In the genomic region with DNA sequence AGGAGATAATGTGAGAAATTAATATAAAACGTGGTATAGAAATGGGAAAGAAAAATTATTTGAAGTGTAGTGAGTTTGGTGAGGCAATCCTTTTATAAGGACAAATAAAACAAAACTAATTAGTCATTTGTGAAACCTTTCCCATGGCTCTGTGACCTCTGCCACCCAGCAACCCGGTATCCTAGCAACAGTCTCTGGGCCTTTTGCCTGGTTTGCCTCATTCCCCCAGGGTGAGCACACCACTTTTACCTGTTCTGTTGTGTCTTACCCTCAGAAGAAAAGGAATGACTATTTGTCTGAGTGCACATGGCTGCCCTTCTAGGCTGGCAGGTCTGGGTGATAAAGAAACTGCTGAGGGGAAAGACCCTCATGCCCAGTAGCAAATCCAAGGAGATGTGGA, we compare ENCODE assay signal across 11 cellular contexts. TPM values are rescaled to one million over a fixed set of nuclear protein-coding genes. Genes with fewer than 3 reads are reported as not detected.
DNase-seq lines count a peak whose midpoint lies in the region; ATAC-seq, FAIRE-seq and TF ChIP-seq lines count a peak whose summit lies in the region.
"Had no signal": no experiment of that assay in that cellular context is flagged by ENCODE, and none has a peak within 500 bp of the region (broad histone marks: within the 10 kb centered on the region; RNA-seq: fewer than 3 reads in every experiment).

No MANE protein-coding gene starts in this region.

- H3F3A ChIP-seq in GM23248 (ENCODE audit: insufficient read depth) = peaks cover 12% of the 10 kb centered on the region

- no peak for TF ChIP-seq RAD21 in A549 (conservative IDR thresholded peaks at IDR 0.05 in 1 of 2, IDR thresholded peaks at IDR 0.05 in 1 of 2)

- H3K36me3 ChIP-seq in GM23248 (ENCODE audit: low read depth) (no peaks in the 10 kb centered on the region), astrocyte (ENCODE audit: insufficient read depth, low read length) (no peaks in the 10 kb centered on the region)

- TF ChIP-seq EP300 in A549 (IDR thresholded peaks at IDR 0.05) = no peak

- WGBS in A549 (ENCODE audit: missing lambda C conversion rate) = 57% methylated on average over 2 of the region's 2 CpGs
- 56 to 62% methylated on average over 2 of the region's 2 CpGs for WGBS in GM23248 (ENCODE audit: low coverage in 1 of 2, low lambda C conversion rate in 2 of 2, missing lambda C conversion rate in 2 of 2), 2 experiments

- no peaks in the 10 kb centered on the region for H3K9me2 ChIP-seq in GM23248 (ENCODE audit: insufficient read depth)

- H3K9ac ChIP-seq in GM23248 (no peak overlapping the region), astrocyte (ENCODE audit: low read length) (no peak overlapping the region)

- H3K27ac Mint-ChIP-seq in astrocyte (ENCODE audit: unreplicated experiment) = peak overlapping the region; percentile 27
- H3K27ac Mint-ChIP-seq: CD4-positive, alpha-beta T cell had no signal

- CTCF ChIA-PET in A549 (lab: Yijun Ruan, JAX) = interaction anchor here (0.6 to 0.7 kb wide), 3 partner anchors 29 to 1096 kb away, joined by 3 to 4 read pairs (median 4); no protein-coding TSS in a partner anchor

- ATAC-seq in A549 (no peak), HG02763 (IDR thresholded peaks at IDR 0.05; ENCODE audit: unreplicated experiment) (no peak), GM19035 (IDR thresholded peaks at IDR 0.05; ENCODE audit: unreplicated experiment) (no peak), GM19467 (IDR thresholded peaks at IDR 0.05; ENCODE audit: unreplicated experiment) (no peak)

- no peaks in the 10 kb centered on the region for H3K27me3 Mint-ChIP-seq in astrocyte (ENCODE audit: low read depth, unreplicated experiment)

- no peak overlapping the region for H3K4me3 Mint-ChIP-seq in astrocyte (ENCODE audit: unreplicated experiment)
- H3K4me3 Mint-ChIP-seq: CD4-positive, alpha-beta T cell had no signal

- no peak for FAIRE-seq in A549 (lab: Jason Lieb, UNC)
- no peak for FAIRE-seq in astrocyte (lab: Jason Lieb, UNC)
- no peak for FAIRE-seq in urothelium cell line (lab: Jason Lieb, UNC)

- no peaks in the 10 kb centered on the region for H3K9me3 ChIP-seq in A549
- no peaks in the 10 kb centered on the region for H3K9me3 ChIP-seq in GM23248 (ENCODE audit: low read depth)
- H3K9me3 ChIP-seq in astrocyte (ENCODE audit: insufficient read depth, low read depth, low read length) = no peaks in the 10 kb centered on the region

- POLR2A ChIA-PET in A549 (lab: Yijun Ruan, JAX) = no interaction called here

- H3K4me1 Mint-ChIP-seq in astrocyte (ENCODE audit: low read depth, unreplicated experiment) = peaks cover 15% of the 10 kb centered on the region

- H3K4me3 ChIP-seq in A549 = no peak overlapping the region
- H3K4me3 ChIP-seq in GM23248 = no peak overlapping the region
- no peak overlapping the region for H3K4me3 ChIP-seq in astrocyte (ENCODE audit: insufficient read depth, low read depth, low read length)

- no peaks in the 10 kb centered on the region for H4K20me1 ChIP-seq in GM23248 (ENCODE audit: insufficient read depth)
- H4K20me1 ChIP-seq in astrocyte (ENCODE audit: insufficient read depth, low read length) = no peaks in the 10 kb centered on the region

- no peak for DNase-seq in A549 (ENCODE audit: low read depth in 1 of 2, low spot score in 1 of 2)
- peak; percentile 37 for DNase-seq in GM23248
- no peak for DNase-seq in astrocyte (ENCODE audit: low read depth)
- peak; percentile 61 for DNase-seq in kidney glomerular epithelial cell (lab: John Stamatoyannopoulos, UW)
- no peak for DNase-seq in urothelium cell line (ENCODE audit: low spot score)
- DNase-seq: activated CD8-positive, alpha-beta memory T cell treated with anti-CD3 and anti-CD28 coated beads for 24 hours; CD4-positive, alpha-beta T cell; SHP77 had no signal

- H3K27ac ChIP-seq in A549 (peak overlapping the region; percentile 45 to 68; a peak in 5 of 6 replicates), GM23248 (no peak overlapping the region), astrocyte (ENCODE audit: low read depth, low read length) (no peak overlapping the region)

- in situ Hi-C loops in GM23248 (cut with MboI) = no loop called here

- H3K27me3 ChIP-seq in GM23248 (replicated peaks; ENCODE audit: insufficient read depth) (no peaks in the 10 kb centered on the region), astrocyte (ENCODE audit: insufficient read depth, low read length) (no peaks in the 10 kb centered on the region)

- TF ChIP-seq POLR2A in A549 (IDR thresholded peaks at IDR 0.05; ENCODE audit: low read length) = no peak

- H3K4me2 ChIP-seq in A549 = peak overlapping the region; percentile 48
- H3K4me2 ChIP-seq in GM23248 (ENCODE audit: unreplicated experiment) = no peak overlapping the region
- peak overlapping the region; percentile 31 for H3K4me2 ChIP-seq in astrocyte (ENCODE audit: low read length)

- TF ChIP-seq CTCF in A549 (IDR thresholded peaks at IDR 0.05) = no peak
- no peak for TF ChIP-seq CTCF in astrocyte (IDR thresholded peaks at IDR 0.05; ENCODE audit: insufficient read depth, low read depth, low read length)

- no peaks in the 10 kb centered on the region for H3K36me3 Mint-ChIP-seq in astrocyte (ENCODE audit: low read depth, unreplicated experiment)

- H3K4me1 ChIP-seq in A549 (peaks cover 17% of the 10 kb centered on the region), GM23248 (ENCODE audit: insufficient read depth) (peaks cover 15% of the 10 kb centered on the region; the same call in 1 of the 2 replicates), astrocyte (ENCODE audit: insufficient read depth, low read length) (peaks cover 10% of the 10 kb centered on the region)

- H3K79me2 ChIP-seq in GM23248 (ENCODE audit: insufficient read depth) (no peaks in the 10 kb centered on the region), astrocyte (ENCODE audit: insufficient read depth, low read length) (no peaks in the 10 kb centered on the region)

- peaks cover 4% of the 10 kb centered on the region for H3K9me3 Mint-ChIP-seq in astrocyte (ENCODE audit: unreplicated experiment)
- H3K9me3 Mint-ChIP-seq: CD4-positive, alpha-beta T cell had no signal

- H2AFZ ChIP-seq in GM23248 (no peak overlapping the region), astrocyte (ENCODE audit: low read depth, low read length) (no peak overlapping the region)

TF ChIP-seq in A549, 52 proteins besides CTCF, POLR2A, EP300 and RAD21:
- TF ChIP-seq, protein P1, sequence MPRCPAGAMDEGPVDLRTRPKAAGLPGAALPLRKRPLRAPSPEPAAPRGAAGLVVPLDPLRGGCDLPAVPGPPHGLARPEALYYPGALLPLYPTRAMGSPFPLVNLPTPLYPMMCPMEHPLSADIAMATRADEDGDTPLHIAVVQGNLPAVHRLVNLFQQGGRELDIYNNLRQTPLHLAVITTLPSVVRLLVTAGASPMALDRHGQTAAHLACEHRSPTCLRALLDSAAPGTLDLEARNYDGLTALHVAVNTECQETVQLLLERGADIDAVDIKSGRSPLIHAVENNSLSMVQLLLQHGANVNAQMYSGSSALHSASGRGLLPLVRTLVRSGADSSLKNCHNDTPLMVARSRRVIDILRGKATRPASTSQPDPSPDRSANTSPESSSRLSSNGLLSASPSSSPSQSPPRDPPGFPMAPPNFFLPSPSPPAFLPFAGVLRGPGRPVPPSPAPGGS (IDR thresholded peaks at IDR 0.05) = no peak
- TF ChIP-seq NPAS2 (CRISPR knock-in tag; IDR thresholded peaks at IDR 0.05; ENCODE audit: borderline replicate concordance) (no peak), JUNB (IDR thresholded peaks at IDR 0.05) (no peak), EHMT2 (IDR thresholded peaks at IDR 0.05; ENCODE audit: low read depth) (no peak), EHF (CRISPR knock-in tag; IDR thresholded peaks at IDR 0.05) (no peak), ESRRA (IDR thresholded peaks at IDR 0.05; ENCODE audit: borderline replicate concordance, low read length) (no peak)

RNA-seq across cellular contexts. Expression of gene OVAAL, which starts 21.5 kb away (rescaled TPM):
- not detected in 2 replicates for polyA plus RNA-seq in A549 (2011; rRNA removed)
- 0.03 TPM in 1 of 2 replicates, not detected in the other for polyA plus RNA-seq in A549 (2012; cell fraction: cytosol; rRNA removed)
- polyA plus RNA-seq in A549 (2012; cell fraction: nucleus; rRNA removed) = 0.04 TPM in 1 of 2 replicates, not detected in the other
- polyA plus RNA-seq in A549 (2017; fragmentation: RNase III; extraction: RNeasy Plus Mini Kit Qiagen cat#74134 plus additional on column Dnase treatment) = 0.08 to 0.12 TPM (median 0.09 TPM) in 3 replicates
- polyA minus RNA-seq in A549 (2011; rRNA and poly(A)+ RNA removed) = not detected in 2 replicates
- not detected in 2 replicates for total RNA-seq in GM23248 (2014; rRNA removed; shearing (Covaris generic))
- polyA plus RNA-seq in GM23248 (2016; fragmentation: Nextera tagmentation; extraction: Ambion mirVana) = not detected in 2 replicates
- total RNA-seq in astrocyte = not detected in 2 replicates
- total RNA-seq: CD4-positive, alpha-beta T cell had no signal

RNA-seq across cellular contexts. Expression of gene XPR1, which starts 51.6 kb away (rescaled TPM):
- polyA plus RNA-seq in A549 (2011; rRNA removed) = 86.1 and 105 TPM in 2 replicates
- polyA plus RNA-seq in A549 (2012; cell fraction: cytosol; rRNA removed) = 10.8 and 12.4 TPM in 2 replicates
- polyA plus RNA-seq in A549 (2012; cell fraction: nucleus; rRNA removed) = 5.8 and 10.4 TPM in 2 replicates
- 33.7 to 38.9 TPM (median 37.5 TPM) in 3 replicates for polyA plus RNA-seq in A549 (2017; fragmentation: RNase III; extraction: RNeasy Plus Mini Kit Qiagen cat#74134 plus additional on column Dnase treatment)
- polyA minus RNA-seq in A549 (2011; rRNA and poly(A)+ RNA removed) = 58.6 and 66.1 TPM in 2 replicates
- total RNA-seq in GM23248 (2014; rRNA removed; shearing (Covaris generic)) = 11.9 and 15.6 TPM in 2 replicates
- 4.9 and 5.4 TPM in 2 replicates for polyA plus RNA-seq in GM23248 (2016; fragmentation: Nextera tagmentation; extraction: Ambion mirVana)
- total RNA-seq in astrocyte = 35.2 and 36.0 TPM in 2 replicates

Comparison
In these comparisons a context has a peak if more than half of its experiments do, and no peak if none do; other contexts are left out.
1. DNase-seq: peak in GM23248 (single experiment) and kidney glomerular epithelial cell (single experiment); none in A549 (0 of 2), astrocyte (single experiment) and urothelium cell line (single experiment).
2. H3K27ac ChIP-seq: peak in A549 (2 of 2); none in GM23248 (single experiment) and astrocyte (single experiment).